1 cellular context compared by ENCODE assay signal in the genomic region with DNA sequence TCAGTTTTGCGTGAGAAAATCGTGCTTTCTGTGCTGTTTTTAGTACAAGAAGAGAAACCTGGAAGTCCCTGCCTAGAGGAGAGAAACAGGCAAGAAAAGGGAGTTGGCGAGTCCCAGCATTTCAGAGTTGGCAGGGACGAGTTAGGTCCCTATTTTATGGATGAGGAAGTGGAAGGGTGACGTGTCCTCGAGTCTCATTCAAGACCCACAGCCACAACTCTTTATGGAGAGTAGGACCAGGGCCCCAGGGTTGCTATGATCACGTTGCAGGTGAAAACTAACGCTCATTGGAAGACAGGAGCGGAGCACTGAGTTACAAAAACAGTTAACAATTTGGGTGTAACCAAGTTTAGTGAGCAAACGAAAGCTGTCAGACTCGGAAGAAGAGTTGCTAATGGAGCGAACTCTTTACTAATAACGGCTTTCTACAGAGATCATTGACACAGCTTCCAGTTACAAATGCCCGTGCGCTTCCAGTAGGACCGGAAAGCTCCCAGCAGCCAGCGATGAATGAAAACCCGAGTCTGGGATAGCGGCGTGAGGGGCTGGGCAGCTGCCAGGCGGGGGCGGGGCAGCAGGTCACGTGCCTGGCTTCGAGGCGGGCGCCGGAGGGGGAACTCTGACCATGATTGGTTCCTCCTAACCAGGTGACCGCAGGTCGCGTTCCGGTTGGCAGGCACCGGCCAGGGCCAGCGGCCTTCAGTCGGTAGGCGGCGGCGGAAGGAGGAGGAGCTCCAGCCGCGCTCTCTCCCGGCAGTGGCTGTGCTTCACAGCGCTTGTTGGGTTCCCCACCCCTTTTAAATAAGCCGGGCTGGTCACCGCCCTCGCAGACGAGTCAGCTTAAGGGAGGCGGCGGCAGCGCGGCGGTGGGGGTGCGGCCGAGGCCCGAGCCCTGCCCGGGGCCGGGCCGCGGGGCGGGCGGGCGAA.
TF ChIP-seq lines count a peak whose summit lies in the region.

A gene (plus strand): TSS at position 827 of the 927 bp plus-strand sequence. CDS start 257 bp downstream, outside the sequence.

TF ChIP-seq in HepG2, 621 proteins besides CTCF, POLR2A, EP300 and RAD21 (continued from another document and continues in another):
- no peak for TF ChIP-seq MTF1 (CRISPR knock-in tag; IDR thresholded peaks at IDR 0.05)
- TF ChIP-seq STAG1 (CRISPR knock-in tag; IDR thresholded peaks at IDR 0.05), result no peak
- no peak for TF ChIP-seq SAFB2 (CRISPR knock-in tag; IDR thresholded peaks at IDR 0.05; ENCODE audit: borderline replicate concordance, low read depth)
- peak; percentile 52; the same call in 1 of the 2 replicates for TF ChIP-seq GFI1 (CRISPR knock-in tag; IDR thresholded peaks at IDR 0.05; ENCODE audit: borderline replicate concordance)
- TF ChIP-seq AGO2 (optimal IDR thresholded peaks at IDR 0.05; ENCODE audit: low read depth, low read length), result no peak
- no peak for TF ChIP-seq CHCHD3 (CRISPR knock-in tag; IDR thresholded peaks at IDR 0.05)
- TF ChIP-seq ZNF30 (CRISPR knock-in tag; IDR thresholded peaks at IDR 0.05), result no peak
- peak; percentile 48; the same call in 1 of the 2 replicates for TF ChIP-seq POLR2AphosphoS2 (IDR thresholded peaks at IDR 0.05; ENCODE audit: low read depth, low read length)
- TF ChIP-seq HES4 (CRISPR knock-in tag; IDR thresholded peaks at IDR 0.05; ENCODE audit: borderline replicate concordance), result peak; percentile 66; the same call in 1 of the 2 replicates
- peak; percentile 76 for TF ChIP-seq NKX3-1 (CRISPR knock-in tag; IDR thresholded peaks at IDR 0.05)
- peak; percentile 85; the same call in 1 of the 2 replicates for TF ChIP-seq ZNF678 (CRISPR knock-in tag; IDR thresholded peaks at IDR 0.05)
- no peak for TF ChIP-seq ZBTB21 (CRISPR knock-in tag; IDR thresholded peaks at IDR 0.05)
- peak; percentile 61; the same call in 1 of the 2 replicates for TF ChIP-seq ZNF460 (CRISPR knock-in tag; IDR thresholded peaks at IDR 0.05; ENCODE audit: borderline replicate concordance)
- TF ChIP-seq, protein P1, sequence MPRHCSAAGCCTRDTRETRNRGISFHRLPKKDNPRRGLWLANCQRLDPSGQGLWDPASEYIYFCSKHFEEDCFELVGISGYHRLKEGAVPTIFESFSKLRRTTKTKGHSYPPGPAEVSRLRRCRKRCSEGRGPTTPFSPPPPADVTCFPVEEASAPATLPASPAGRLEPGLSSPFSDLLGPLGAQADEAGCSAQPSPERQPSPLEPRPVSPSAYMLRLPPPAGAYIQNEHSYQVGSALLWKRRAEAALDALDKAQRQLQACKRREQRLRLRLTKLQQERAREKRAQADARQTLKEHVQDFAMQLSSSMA (CRISPR knock-in tag; IDR thresholded peaks at IDR 0.05), result peak; percentile 44; the same call in 1 of the 2 replicates
- TF ChIP-seq ZNF792 (CRISPR knock-in tag; IDR thresholded peaks at IDR 0.05), result peak; percentile 54
- peak; percentile 71; the same call in 1 of the 2 replicates for TF ChIP-seq BRD4 (CRISPR knock-in tag; IDR thresholded peaks at IDR 0.05)
- peak; percentile 93 for TF ChIP-seq SIN3A (IDR thresholded peaks at IDR 0.05; ENCODE audit: borderline replicate concordance, low read depth, low read length)
- TF ChIP-seq ERF (CRISPR knock-in tag; IDR thresholded peaks at IDR 0.05), result peak; percentile 86
- TF ChIP-seq HOXA3 (CRISPR knock-in tag; IDR thresholded peaks at IDR 0.05), result no peak
- TF ChIP-seq, protein P2, sequence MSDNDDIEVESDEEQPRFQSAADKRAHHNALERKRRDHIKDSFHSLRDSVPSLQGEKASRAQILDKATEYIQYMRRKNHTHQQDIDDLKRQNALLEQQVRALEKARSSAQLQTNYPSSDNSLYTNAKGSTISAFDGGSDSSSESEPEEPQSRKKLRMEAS (IDR thresholded peaks at IDR 0.05), result peak; percentile 68
- peak; percentile 74; the same call in 1 of the 2 replicates for TF ChIP-seq ZNF232 (CRISPR knock-in tag; IDR thresholded peaks at IDR 0.05; ENCODE audit: borderline replicate concordance)
- TF ChIP-seq ZNF614 (CRISPR knock-in tag; IDR thresholded peaks at IDR 0.05; ENCODE audit: borderline replicate concordance), result peak; percentile 43
- TF ChIP-seq ZC3H13 (CRISPR knock-in tag; IDR thresholded peaks at IDR 0.05), result peak; percentile 43; the same call in 1 of the 2 replicates
- TF ChIP-seq, protein P3, sequence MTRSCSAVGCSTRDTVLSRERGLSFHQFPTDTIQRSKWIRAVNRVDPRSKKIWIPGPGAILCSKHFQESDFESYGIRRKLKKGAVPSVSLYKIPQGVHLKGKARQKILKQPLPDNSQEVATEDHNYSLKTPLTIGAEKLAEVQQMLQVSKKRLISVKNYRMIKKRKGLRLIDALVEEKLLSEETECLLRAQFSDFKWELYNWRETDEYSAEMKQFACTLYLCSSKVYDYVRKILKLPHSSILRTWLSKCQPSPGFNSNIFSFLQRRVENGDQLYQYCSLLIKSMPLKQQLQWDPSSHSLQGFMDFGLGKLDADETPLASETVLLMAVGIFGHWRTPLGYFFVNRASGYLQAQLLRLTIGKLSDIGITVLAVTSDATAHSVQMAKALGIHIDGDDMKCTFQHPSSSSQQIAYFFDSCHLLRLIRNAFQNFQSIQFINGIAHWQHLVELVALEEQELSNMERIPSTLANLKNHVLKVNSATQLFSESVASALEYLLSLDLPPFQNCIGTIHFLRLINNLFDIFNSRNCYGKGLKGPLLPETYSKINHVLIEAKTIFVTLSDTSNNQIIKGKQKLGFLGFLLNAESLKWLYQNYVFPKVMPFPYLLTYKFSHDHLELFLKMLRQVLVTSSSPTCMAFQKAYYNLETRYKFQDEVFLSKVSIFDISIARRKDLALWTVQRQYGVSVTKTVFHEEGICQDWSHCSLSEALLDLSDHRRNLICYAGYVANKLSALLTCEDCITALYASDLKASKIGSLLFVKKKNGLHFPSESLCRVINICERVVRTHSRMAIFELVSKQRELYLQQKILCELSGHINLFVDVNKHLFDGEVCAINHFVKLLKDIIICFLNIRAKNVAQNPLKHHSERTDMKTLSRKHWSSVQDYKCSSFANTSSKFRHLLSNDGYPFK (CRISPR knock-in tag; IDR thresholded peaks at IDR 0.05; ENCODE audit: borderline replicate concordance), result no peak
- TF ChIP-seq, protein P4, sequence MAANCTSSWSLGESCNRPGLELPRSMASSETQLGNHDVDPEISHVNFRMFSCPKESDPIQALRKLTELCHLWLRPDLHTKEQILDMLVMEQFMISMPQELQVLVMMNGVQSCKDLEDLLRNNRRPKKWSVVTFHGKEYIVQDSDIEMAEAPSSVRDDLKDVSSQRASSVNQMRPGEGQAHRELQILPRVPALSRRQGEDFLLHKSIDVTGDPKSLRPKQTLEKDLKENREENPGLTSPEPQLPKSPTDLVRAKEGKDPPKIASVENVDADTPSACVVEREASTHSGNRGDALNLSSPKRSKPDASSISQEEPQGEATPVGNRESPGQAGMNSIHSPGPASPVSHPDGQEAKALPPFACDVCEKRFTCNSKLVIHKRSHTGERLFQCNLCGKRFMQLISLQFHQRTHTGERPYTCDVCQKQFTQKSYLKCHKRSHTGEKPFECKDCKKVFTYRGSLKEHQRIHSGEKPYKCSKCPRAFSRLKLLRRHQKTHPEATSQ (CRISPR knock-in tag; IDR thresholded peaks at IDR 0.05; ENCODE audit: borderline replicate concordance), result peak; percentile 77
- no peak for TF ChIP-seq PAF1 (CRISPR knock-in tag; IDR thresholded peaks at IDR 0.05)
- TF ChIP-seq, protein P5, sequence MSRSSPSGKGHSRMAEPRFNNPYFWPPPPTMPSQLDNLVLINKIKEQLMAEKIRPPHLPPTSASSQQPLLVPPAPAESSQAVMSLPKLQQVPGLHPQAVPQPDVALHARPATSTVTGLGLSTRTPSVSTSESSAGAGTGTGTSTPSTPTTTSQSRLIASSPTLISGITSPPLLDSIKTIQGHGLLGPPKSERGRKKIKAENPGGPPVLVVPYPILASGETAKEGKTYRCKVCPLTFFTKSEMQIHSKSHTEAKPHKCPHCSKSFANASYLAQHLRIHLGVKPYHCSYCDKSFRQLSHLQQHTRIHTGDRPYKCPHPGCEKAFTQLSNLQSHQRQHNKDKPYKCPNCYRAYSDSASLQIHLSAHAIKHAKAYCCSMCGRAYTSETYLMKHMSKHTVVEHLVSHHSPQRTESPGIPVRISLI (CRISPR knock-in tag; IDR thresholded peaks at IDR 0.05; ENCODE audit: borderline replicate concordance), result no peak
- TF ChIP-seq GZF1 (CRISPR knock-in tag; IDR thresholded peaks at IDR 0.05), result peak; percentile 42
- peak; percentile 59; the same call in 1 of the 2 replicates for TF ChIP-seq ZNF839 (CRISPR knock-in tag; IDR thresholded peaks at IDR 0.05; ENCODE audit: borderline replicate concordance)
- peak; percentile 3; the same call in 1 of the 2 replicates for TF ChIP-seq NCOA1 (CRISPR knock-in tag; IDR thresholded peaks at IDR 0.05)
- peak; percentile 77 for TF ChIP-seq CBX1 (IDR thresholded peaks at IDR 0.05; ENCODE audit: low read depth)
- peak; percentile 78 for TF ChIP-seq KAT8 (CRISPR knock-in tag; IDR thresholded peaks at IDR 0.05)
- TF ChIP-seq, protein P6, sequence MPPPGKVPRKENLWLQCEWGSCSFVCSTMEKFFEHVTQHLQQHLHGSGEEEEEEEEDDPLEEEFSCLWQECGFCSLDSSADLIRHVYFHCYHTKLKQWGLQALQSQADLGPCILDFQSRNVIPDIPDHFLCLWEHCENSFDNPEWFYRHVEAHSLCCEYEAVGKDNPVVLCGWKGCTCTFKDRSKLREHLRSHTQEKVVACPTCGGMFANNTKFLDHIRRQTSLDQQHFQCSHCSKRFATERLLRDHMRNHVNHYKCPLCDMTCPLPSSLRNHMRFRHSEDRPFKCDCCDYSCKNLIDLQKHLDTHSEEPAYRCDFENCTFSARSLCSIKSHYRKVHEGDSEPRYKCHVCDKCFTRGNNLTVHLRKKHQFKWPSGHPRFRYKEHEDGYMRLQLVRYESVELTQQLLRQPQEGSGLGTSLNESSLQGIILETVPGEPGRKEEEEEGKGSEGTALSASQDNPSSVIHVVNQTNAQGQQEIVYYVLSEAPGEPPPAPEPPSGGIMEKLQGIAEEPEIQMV (CRISPR knock-in tag; IDR thresholded peaks at IDR 0.05; ENCODE audit: low read depth), result no peak
- TF ChIP-seq, protein P7, sequence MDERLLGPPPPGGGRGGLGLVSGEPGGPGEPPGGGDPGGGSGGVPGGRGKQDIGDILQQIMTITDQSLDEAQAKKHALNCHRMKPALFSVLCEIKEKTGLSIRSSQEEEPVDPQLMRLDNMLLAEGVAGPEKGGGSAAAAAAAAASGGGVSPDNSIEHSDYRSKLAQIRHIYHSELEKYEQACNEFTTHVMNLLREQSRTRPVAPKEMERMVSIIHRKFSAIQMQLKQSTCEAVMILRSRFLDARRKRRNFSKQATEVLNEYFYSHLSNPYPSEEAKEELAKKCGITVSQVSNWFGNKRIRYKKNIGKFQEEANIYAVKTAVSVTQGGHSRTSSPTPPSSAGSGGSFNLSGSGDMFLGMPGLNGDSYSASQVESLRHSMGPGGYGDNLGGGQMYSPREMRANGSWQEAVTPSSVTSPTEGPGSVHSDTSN (CRISPR knock-in tag; IDR thresholded peaks at IDR 0.05), result no peak
- TF ChIP-seq ZNF644 (CRISPR knock-in tag; IDR thresholded peaks at IDR 0.05; ENCODE audit: low read depth), result peak; percentile 7; the same call in 1 of the 2 replicates
- TF ChIP-seq SPEN (CRISPR knock-in tag; IDR thresholded peaks at IDR 0.05; ENCODE audit: low read depth), result peak; percentile 62
- TF ChIP-seq, protein P8, sequence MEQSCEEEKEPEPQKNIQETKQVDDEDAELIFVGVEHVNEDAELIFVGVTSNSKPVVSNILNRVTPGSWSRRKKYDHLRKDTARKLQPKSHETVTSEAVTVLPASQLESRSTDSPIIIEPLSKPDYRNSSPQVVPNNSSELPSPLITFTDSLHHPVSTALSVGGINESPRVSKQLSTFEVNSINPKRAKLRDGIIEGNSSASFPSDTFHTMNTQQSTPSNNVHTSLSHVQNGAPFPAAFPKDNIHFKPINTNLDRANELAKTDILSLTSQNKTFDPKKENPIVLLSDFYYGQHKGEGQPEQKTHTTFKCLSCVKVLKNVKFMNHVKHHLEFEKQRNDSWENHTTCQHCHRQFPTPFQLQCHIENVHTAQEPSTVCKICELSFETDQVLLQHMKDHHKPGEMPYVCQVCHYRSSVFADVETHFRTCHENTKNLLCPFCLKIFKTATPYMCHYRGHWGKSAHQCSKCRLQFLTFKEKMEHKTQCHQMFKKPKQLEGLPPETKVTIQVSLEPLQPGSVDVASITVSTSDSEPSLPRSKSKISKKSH (CRISPR knock-in tag; IDR thresholded peaks at IDR 0.05; ENCODE audit: borderline replicate concordance), result peak; percentile 10; the same call in 1 of the 2 replicates
- TF ChIP-seq ZBTB38 (CRISPR knock-in tag; IDR thresholded peaks at IDR 0.05), result no peak
- TF ChIP-seq ZSCAN31 (CRISPR knock-in tag; IDR thresholded peaks at IDR 0.05; ENCODE audit: low read depth), result peak; percentile 8; the same call in 1 of the 2 replicates
- TF ChIP-seq, protein P9, sequence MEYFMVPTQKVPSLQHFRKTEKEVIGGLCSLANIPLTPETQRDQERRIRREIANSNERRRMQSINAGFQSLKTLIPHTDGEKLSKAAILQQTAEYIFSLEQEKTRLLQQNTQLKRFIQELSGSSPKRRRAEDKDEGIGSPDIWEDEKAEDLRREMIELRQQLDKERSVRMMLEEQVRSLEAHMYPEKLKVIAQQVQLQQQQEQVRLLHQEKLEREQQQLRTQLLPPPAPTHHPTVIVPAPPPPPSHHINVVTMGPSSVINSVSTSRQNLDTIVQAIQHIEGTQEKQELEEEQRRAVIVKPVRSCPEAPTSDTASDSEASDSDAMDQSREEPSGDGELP (IDR thresholded peaks at IDR 0.05; ENCODE audit: borderline replicate concordance, low read depth), result peak; percentile 76
- TF ChIP-seq ZSCAN12 (CRISPR knock-in tag; IDR thresholded peaks at IDR 0.05), result 0 out of 2 replicates have a peak, but pooled peaks have one; percentile 65
- peak; percentile 72 for TF ChIP-seq ATF1 (CRISPR knock-in tag; IDR thresholded peaks at IDR 0.05)
- peak; percentile 37; the same call in 1 of the 2 replicates for TF ChIP-seq ARNT2 (CRISPR knock-in tag; IDR thresholded peaks at IDR 0.05; ENCODE audit: low read depth)
- peak; percentile 84 for TF ChIP-seq TAF1 (CRISPR knock-in tag; IDR thresholded peaks at IDR 0.05)
- TF ChIP-seq ZNF75D (CRISPR knock-in tag; IDR thresholded peaks at IDR 0.05; ENCODE audit: borderline replicate concordance), result no peak
